ENCODE assay signal across 1 cellular context in the genomic region with DNA sequence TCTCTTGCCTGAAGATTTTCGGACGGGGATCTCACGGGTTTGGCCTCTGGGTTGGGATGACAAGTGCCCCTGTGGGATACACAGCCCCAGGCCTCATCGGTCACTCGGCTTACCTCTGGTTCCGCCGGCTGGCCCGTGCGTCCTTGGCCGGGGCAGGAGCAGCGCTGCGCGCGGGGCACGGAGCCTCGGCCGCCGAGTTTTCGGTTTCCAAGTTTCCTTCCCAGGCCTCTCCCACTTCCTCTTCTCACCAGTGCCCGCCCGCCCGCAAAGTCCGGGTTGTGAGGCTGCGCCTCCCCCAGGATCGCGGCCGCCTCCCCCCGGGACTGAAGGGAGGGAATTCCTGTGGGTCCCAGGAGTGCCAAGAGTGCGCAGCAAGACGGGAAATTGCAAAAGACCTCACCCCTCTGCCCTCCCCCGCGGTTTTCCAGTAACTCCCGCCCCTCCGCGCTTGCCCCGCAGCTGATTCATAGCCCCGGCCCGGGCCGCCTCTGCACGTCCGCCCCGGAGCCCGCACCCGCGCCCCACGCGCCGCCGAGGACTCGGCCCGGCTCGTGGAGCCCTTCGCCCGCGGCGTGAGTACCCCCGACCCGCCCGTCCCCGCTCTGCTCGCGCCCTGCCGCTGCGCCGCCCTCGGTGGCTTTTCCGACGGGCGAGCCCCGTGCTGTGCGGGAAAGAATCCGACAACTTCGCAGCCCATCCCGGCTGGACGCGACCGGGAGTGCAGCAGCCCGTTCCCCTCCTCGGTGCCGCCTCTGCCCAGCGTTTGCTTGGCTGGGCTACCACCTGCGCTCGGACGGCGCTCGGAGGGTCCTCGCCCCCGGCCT.
TF ChIP-seq lines count a peak whose summit lies in the region.

A gene (plus strand): TSS at position 458 of the 824 bp plus-strand sequence. CDS start 23,033 bp downstream, outside the sequence.

TF ChIP-seq in HepG2, 621 proteins besides CTCF, POLR2A, EP300 and RAD21 (continued from another document and continues in another):
- TF ChIP-seq, protein P1, sequence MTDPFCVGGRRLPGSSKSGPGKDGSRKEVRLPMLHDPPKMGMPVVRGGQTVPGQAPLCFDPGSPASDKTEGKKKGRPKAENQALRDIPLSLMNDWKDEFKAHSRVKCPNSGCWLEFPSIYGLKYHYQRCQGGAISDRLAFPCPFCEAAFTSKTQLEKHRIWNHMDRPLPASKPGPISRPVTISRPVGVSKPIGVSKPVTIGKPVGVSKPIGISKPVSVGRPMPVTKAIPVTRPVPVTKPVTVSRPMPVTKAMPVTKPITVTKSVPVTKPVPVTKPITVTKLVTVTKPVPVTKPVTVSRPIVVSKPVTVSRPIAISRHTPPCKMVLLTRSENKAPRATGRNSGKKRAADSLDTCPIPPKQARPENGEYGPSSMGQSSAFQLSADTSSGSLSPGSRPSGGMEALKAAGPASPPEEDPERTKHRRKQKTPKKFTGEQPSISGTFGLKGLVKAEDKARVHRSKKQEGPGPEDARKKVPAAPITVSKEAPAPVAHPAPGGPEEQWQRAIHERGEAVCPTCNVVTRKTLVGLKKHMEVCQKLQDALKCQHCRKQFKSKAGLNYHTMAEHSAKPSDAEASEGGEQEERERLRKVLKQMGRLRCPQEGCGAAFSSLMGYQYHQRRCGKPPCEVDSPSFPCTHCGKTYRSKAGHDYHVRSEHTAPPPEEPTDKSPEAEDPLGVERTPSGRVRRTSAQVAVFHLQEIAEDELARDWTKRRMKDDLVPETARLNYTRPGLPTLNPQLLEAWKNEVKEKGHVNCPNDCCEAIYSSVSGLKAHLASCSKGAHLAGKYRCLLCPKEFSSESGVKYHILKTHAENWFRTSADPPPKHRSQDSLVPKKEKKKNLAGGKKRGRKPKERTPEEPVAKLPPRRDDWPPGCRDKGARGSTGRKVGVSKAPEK (CRISPR knock-in tag; IDR thresholded peaks at IDR 0.05; ENCODE audit: borderline replicate concordance), result no peak
- no peak for TF ChIP-seq LCORL (IDR thresholded peaks at IDR 0.05)
- TF ChIP-seq LCORL (CRISPR knock-in tag; IDR thresholded peaks at IDR 0.05), result peak; percentile 82
- TF ChIP-seq MTA1 (CRISPR knock-in tag; IDR thresholded peaks at IDR 0.05; ENCODE audit: borderline replicate concordance), result peak; percentile 39; the same call in 1 of the 2 replicates
- TF ChIP-seq, protein P2, sequence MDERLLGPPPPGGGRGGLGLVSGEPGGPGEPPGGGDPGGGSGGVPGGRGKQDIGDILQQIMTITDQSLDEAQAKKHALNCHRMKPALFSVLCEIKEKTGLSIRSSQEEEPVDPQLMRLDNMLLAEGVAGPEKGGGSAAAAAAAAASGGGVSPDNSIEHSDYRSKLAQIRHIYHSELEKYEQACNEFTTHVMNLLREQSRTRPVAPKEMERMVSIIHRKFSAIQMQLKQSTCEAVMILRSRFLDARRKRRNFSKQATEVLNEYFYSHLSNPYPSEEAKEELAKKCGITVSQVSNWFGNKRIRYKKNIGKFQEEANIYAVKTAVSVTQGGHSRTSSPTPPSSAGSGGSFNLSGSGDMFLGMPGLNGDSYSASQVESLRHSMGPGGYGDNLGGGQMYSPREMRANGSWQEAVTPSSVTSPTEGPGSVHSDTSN (CRISPR knock-in tag; IDR thresholded peaks at IDR 0.05), result no peak
- TF ChIP-seq NFE2 (CRISPR knock-in tag; IDR thresholded peaks at IDR 0.05), result no peak
- TF ChIP-seq CEBPG (CRISPR knock-in tag; IDR thresholded peaks at IDR 0.05), result peak; percentile 87
- peak; percentile 67; the same call in 1 of the 2 replicates for TF ChIP-seq ZNF430 (CRISPR knock-in tag; IDR thresholded peaks at IDR 0.05)
- peak; percentile 79; the same call in 1 of the 2 replicates for TF ChIP-seq MZF1 (CRISPR knock-in tag; IDR thresholded peaks at IDR 0.05; ENCODE audit: borderline replicate concordance)
- TF ChIP-seq, protein P3, sequence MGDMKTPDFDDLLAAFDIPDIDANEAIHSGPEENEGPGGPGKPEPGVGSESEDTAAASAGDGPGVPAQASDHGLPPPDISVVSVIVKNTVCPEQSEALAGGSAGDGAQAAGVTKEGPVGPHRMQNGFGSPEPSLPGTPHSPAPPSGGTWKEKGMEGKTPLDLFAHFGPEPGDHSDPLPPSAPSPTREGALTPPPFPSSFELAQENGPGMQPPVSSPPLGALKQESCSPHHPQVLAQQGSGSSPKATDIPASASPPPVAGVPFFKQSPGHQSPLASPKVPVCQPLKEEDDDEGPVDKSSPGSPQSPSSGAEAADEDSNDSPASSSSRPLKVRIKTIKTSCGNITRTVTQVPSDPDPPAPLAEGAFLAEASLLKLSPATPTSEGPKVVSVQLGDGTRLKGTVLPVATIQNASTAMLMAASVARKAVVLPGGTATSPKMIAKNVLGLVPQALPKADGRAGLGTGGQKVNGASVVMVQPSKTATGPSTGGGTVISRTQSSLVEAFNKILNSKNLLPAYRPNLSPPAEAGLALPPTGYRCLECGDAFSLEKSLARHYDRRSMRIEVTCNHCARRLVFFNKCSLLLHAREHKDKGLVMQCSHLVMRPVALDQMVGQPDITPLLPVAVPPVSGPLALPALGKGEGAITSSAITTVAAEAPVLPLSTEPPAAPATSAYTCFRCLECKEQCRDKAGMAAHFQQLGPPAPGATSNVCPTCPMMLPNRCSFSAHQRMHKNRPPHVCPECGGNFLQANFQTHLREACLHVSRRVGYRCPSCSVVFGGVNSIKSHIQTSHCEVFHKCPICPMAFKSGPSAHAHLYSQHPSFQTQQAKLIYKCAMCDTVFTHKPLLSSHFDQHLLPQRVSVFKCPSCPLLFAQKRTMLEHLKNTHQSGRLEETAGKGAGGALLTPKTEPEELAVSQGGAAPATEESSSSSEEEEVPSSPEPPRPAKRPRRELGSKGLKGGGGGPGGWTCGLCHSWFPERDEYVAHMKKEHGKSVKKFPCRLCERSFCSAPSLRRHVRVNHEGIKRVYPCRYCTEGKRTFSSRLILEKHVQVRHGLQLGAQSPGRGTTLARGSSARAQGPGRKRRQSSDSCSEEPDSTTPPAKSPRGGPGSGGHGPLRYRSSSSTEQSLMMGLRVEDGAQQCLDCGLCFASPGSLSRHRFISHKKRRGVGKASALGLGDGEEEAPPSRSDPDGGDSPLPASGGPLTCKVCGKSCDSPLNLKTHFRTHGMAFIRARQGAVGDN (CRISPR knock-in tag; IDR thresholded peaks at IDR 0.05), result peak; percentile 83
- TF ChIP-seq ZNF737 (CRISPR knock-in tag; IDR thresholded peaks at IDR 0.05; ENCODE audit: borderline replicate concordance), result no peak
- no peak for TF ChIP-seq ZNF224 (CRISPR knock-in tag; IDR thresholded peaks at IDR 0.05)
- TF ChIP-seq, protein P4, sequence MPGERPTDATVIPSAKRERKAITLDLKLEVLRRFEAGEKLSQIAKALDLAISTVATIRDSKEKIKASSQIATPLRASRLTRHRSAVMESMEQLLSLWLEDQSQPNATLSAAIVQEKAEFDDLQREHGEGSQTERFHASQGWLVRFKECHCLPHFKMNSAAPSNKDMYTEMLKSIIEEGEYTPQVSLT (CRISPR knock-in tag; IDR thresholded peaks at IDR 0.05; ENCODE audit: borderline replicate concordance, low read depth), result no peak; the same call in 1 of the 2 replicates
- TF ChIP-seq ZNF562 (CRISPR knock-in tag; IDR thresholded peaks at IDR 0.05; ENCODE audit: borderline replicate concordance), result no peak
- TF ChIP-seq ZNF207 (IDR thresholded peaks at IDR 0.05; ENCODE audit: borderline replicate concordance), result no peak
- TF ChIP-seq ATF1 (CRISPR knock-in tag; IDR thresholded peaks at IDR 0.05), result no peak
- no peak for TF ChIP-seq CENPX (CRISPR knock-in tag; IDR thresholded peaks at IDR 0.05)
- TF ChIP-seq, protein P5, sequence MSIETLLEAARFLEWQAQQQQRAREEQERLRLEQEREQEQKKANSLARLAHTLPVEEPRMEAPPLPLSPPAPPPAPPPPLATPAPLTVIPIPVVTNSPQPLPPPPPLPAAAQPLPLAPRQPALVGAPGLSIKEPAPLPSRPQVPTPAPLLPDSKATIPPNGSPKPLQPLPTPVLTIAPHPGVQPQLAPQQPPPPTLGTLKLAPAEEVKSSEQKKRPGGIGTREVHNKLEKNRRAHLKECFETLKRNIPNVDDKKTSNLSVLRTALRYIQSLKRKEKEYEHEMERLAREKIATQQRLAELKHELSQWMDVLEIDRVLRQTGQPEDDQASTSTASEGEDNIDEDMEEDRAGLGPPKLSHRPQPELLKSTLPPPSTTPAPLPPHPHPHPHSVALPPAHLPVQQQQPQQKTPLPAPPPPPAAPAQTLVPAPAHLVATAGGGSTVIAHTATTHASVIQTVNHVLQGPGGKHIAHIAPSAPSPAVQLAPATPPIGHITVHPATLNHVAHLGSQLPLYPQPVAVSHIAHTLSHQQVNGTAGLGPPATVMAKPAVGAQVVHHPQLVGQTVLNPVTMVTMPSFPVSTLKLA (IDR thresholded peaks at IDR 0.05), result no peak
- TF ChIP-seq MXI1 (IDR thresholded peaks at IDR 0.05; ENCODE audit: borderline replicate concordance, low read depth, low read length), result peak; percentile 45; the same call in 1 of the 3 replicates
- TF ChIP-seq SRSF1 (optimal IDR thresholded peaks at IDR 0.05; ENCODE audit: low read depth, low read length), result peak; percentile 99
- TF ChIP-seq SP5 (CRISPR knock-in tag; IDR thresholded peaks at IDR 0.05; ENCODE audit: borderline replicate concordance, low read depth), result peak; percentile 49; the same call in 1 of the 2 replicates
- TF ChIP-seq SOX13 (IDR thresholded peaks at IDR 0.05), result no peak
- peak in 1 of 2 experiments; percentile 73; a peak in 1 of 4 replicates for TF ChIP-seq SOX13 (CRISPR knock-in tag; conservative IDR thresholded peaks at IDR 0.05 in 1 of 2, IDR thresholded peaks at IDR 0.05 in 1 of 2)
- 0 out of 2 replicates have a peak, but pooled peaks have one; percentile 87 for TF ChIP-seq ZNF20 (CRISPR knock-in tag; IDR thresholded peaks at IDR 0.05)
- no peak for TF ChIP-seq MAFF (IDR thresholded peaks at IDR 0.05; ENCODE audit: low read depth, low read length)
- peak; percentile 76; the same call in 1 of the 2 replicates for TF ChIP-seq MIER3 (CRISPR knock-in tag; IDR thresholded peaks at IDR 0.05; ENCODE audit: borderline replicate concordance)
- TF ChIP-seq KDM3A (CRISPR knock-in tag; IDR thresholded peaks at IDR 0.05; ENCODE audit: low read depth), result no peak
- TF ChIP-seq ONECUT2 (CRISPR knock-in tag; IDR thresholded peaks at IDR 0.05), result no peak
- TF ChIP-seq, protein P6, sequence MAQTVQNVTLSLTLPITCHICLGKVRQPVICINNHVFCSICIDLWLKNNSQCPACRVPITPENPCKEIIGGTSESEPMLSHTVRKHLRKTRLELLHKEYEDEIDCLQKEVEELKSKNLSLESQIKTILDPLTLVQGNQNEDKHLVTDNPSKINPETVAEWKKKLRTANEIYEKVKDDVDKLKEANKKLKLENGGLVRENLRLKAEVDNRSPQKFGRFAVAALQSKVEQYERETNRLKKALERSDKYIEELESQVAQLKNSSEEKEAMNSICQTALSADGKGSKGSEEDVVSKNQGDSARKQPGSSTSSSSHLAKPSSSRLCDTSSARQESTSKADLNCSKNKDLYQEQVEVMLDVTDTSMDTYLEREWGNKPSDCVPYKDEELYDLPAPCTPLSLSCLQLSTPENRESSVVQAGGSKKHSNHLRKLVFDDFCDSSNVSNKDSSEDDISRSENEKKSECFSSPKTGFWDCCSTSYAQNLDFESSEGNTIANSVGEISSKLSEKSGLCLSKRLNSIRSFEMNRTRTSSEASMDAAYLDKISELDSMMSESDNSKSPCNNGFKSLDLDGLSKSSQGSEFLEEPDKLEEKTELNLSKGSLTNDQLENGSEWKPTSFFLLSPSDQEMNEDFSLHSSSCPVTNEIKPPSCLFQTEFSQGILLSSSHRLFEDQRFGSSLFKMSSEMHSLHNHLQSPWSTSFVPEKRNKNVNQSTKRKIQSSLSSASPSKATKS (CRISPR knock-in tag; IDR thresholded peaks at IDR 0.05), result no peak
- TF ChIP-seq GLI4 (CRISPR knock-in tag; IDR thresholded peaks at IDR 0.05; ENCODE audit: borderline replicate concordance), result no peak
- no peak for TF ChIP-seq ISX (CRISPR knock-in tag; conservative IDR thresholded peaks at IDR 0.05)
- TF ChIP-seq HOXA7 (CRISPR knock-in tag; IDR thresholded peaks at IDR 0.05), result no peak
- TF ChIP-seq HMGA1 (CRISPR knock-in tag; conservative IDR thresholded peaks at IDR 0.05), result no peak
- no peak for TF ChIP-seq TMF1 (CRISPR knock-in tag; IDR thresholded peaks at IDR 0.05; ENCODE audit: low read depth)
- no peak for TF ChIP-seq SNRNP70 (IDR thresholded peaks at IDR 0.05; ENCODE audit: low read depth, low read length)
- peak; percentile 50 for TF ChIP-seq ZNF772 (CRISPR knock-in tag; IDR thresholded peaks at IDR 0.05)
- TF ChIP-seq RBFOX2 (IDR thresholded peaks at IDR 0.05; ENCODE audit: low read depth, low read length), result peak; percentile 89
- TF ChIP-seq, protein P7, sequence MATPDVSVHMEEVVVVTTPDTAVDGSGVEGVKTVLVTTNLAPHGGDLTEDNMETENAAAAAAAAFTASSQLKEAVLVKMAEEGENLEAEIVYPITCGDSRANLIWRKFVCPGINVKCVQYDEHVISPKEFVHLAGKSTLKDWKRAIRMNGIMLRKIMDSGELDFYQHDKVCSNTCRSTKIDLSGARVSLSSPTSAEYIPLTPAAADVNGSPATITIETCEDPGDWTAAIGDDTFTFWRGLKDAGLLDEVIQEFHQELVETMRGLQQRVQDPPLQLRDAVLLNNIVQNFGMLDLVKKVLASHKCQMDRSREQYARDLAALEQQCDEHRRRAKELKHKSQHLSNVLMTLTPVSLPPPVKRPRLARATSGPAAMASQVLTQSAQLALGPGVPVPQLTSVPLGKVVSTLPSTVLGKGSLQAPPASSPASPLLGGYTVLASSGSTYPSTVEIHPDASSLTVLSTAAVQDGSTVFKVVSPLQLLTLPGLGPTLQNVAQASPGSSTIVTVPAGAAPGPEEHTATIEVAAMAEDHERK (CRISPR knock-in tag; IDR thresholded peaks at IDR 0.05; ENCODE audit: low read depth), result no peak
- TF ChIP-seq, protein P8, sequence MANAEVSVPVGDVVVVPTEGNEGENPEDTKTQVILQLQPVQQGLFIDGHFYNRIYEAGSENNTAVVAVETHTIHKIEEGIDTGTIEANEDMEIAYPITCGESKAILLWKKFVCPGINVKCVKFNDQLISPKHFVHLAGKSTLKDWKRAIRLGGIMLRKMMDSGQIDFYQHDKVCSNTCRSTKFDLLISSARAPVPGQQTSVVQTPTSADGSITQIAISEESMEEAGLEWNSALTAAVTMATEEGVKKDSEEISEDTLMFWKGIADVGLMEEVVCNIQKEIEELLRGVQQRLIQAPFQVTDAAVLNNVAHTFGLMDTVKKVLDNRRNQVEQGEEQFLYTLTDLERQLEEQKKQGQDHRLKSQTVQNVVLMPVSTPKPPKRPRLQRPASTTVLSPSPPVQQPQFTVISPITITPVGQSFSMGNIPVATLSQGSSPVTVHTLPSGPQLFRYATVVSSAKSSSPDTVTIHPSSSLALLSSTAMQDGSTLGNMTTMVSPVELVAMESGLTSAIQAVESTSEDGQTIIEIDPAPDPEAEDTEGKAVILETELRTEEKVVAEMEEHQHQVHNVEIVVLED (CRISPR knock-in tag; IDR thresholded peaks at IDR 0.05; ENCODE audit: borderline replicate concordance), result no peak
- TF ChIP-seq ZNF747 (CRISPR knock-in tag; IDR thresholded peaks at IDR 0.05; ENCODE audit: borderline replicate concordance), result no peak
- no peak for TF ChIP-seq REPIN1 (CRISPR knock-in tag; IDR thresholded peaks at IDR 0.05; ENCODE audit: borderline replicate concordance, low read depth)
- peak; percentile 73 for TF ChIP-seq ISL2 (CRISPR knock-in tag; IDR thresholded peaks at IDR 0.05)
- TF ChIP-seq ZNF749 (CRISPR knock-in tag; IDR thresholded peaks at IDR 0.05; ENCODE audit: borderline replicate concordance), result no peak; the same call in 1 of the 2 replicates
- TF ChIP-seq ZNF510 (CRISPR knock-in tag; IDR thresholded peaks at IDR 0.05; ENCODE audit: low read depth), result no peak
- TF ChIP-seq, protein P9, sequence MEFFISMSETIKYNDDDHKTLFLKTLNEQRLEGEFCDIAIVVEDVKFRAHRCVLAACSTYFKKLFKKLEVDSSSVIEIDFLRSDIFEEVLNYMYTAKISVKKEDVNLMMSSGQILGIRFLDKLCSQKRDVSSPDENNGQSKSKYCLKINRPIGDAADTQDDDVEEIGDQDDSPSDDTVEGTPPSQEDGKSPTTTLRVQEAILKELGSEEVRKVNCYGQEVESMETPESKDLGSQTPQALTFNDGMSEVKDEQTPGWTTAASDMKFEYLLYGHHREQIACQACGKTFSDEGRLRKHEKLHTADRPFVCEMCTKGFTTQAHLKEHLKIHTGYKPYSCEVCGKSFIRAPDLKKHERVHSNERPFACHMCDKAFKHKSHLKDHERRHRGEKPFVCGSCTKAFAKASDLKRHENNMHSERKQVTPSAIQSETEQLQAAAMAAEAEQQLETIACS (CRISPR knock-in tag; IDR thresholded peaks at IDR 0.05), result no peak
